Comparison of ENCODE assay signal across 14 cellular contexts in the genomic region with DNA sequence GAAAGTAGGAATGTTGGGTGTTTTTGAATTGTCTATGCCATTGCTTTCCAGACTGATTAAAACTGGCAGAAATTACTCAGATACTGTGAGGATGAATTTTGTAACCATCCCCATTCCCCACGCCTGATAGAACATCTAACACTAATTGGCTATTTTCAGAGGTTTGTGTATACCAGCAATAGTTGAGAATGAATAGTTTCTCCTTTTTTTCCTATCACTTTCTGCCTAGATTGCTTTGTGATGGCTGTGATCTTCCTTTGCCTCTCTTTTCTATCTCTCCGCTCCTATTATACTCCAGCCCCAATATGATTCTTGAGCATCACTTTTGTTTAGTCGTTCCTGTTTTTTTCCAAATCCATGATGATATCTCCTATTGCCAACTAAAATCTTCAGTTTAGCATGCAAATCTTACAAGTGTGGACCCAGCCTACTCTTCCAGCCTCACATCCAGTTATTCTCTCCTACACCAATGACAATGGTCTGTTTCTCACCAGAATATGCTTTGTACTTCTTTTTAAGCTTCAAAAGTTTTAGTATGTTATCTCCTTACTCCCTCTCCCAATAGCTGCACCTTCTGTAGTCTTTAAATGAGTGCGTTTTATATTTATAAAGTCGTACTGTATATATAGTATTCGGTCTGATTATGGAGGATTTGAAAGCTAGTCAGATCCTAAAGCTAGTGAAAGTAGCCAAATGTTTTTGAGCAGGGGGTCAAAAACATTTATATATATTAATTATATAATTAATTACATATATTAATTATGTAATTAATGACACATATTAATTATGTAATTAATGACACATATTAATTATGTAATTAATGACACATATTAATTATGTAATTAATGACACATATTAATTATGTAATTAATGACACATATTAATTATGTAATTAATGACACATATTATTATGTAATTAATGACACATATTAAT. TPM values are rescaled to one million over a fixed set of nuclear protein-coding genes. Genes with fewer than 3 reads are reported as not detected.
DNase-seq lines count a peak whose midpoint lies in the region; ATAC-seq and TF ChIP-seq lines count a peak whose summit lies in the region.
"Had no signal": no experiment of that assay in that cellular context is flagged by ENCODE, and none has a peak within 500 bp of the region (broad histone marks: within the 10 kb centered on the region; RNA-seq: fewer than 3 reads in every experiment).

No MANE protein-coding gene starts in this region.

- TF ChIP-seq CTCF in astrocyte of the spinal cord (IDR thresholded peaks at IDR 0.05; ENCODE audit: low read depth, low read length) = no peak

- in situ Hi-C loops in astrocyte of the spinal cord (cut with HindIII; ENCODE audit: low sequenced_read_pairs) = no loop called here

- intact Hi-C loops in activated CD4-positive, alpha-beta T cell treated with anti-CD3 and anti-CD28 coated beads for 36 hours (cut with DNase I, micrococcal nuclease) = loop anchor here in 1 of 2 experiments (2.0 kb wide), 1 partner anchor 25 kb away; a partner anchor contains a TSS

- POLR2A ChIA-PET in activated CD4-positive, alpha-beta T cell treated with anti-CD3 and anti-CD28 coated beads for 36 hours (lab: Charles Lee) = no interaction called here
- POLR2A ChIA-PET in activated CD4-positive, alpha-beta T cell treated with anti-CD3 and anti-CD28 coated beads, Interleukin-2, amount 10 ng/mL, durations not matched to agents 7 days and 5 days (lab: Charles Lee) = no interaction called here

- no peaks in the 10 kb centered on the region for H3K4me1 Mint-ChIP-seq in activated CD4-positive, alpha-beta T cell treated with anti-CD3 and anti-CD28 coated beads for 36 hours
- no peaks in the 10 kb centered on the region for H3K4me1 Mint-ChIP-seq in activated CD4-positive, alpha-beta T cell treated with anti-CD3 and anti-CD28 coated beads, Interleukin-2, amount 10 ng/mL, durations not matched to agents 7 days and 5 days
- H3K4me1 Mint-ChIP-seq in stimulated activated naive B cell treated with anti-CD40 and anti-IgM and Interleukin-4, amounts not matched to agents 10 μg/mL and 1 μg/mL and 100 μg/mL, for 72 hours = no peaks in the 10 kb centered on the region
- H3K4me1 Mint-ChIP-seq: immature natural killer cell had no signal

- H3K36me3 Mint-ChIP-seq in activated CD4-positive, alpha-beta T cell treated with anti-CD3 and anti-CD28 coated beads for 36 hours (ENCODE audit: low read depth) = no peaks in the 10 kb centered on the region
- no peaks in the 10 kb centered on the region for H3K36me3 Mint-ChIP-seq in activated CD4-positive, alpha-beta T cell treated with anti-CD3 and anti-CD28 coated beads, Interleukin-2, amount 10 ng/mL, durations not matched to agents 7 days and 5 days (ENCODE audit: low read depth)
- no peaks in the 10 kb centered on the region for H3K36me3 Mint-ChIP-seq in stimulated activated naive B cell treated with anti-CD40 and anti-IgM and Interleukin-4, amounts not matched to agents 10 μg/mL and 1 μg/mL and 100 μg/mL, for 72 hours
- H3K36me3 Mint-ChIP-seq: immature natural killer cell had no signal

- peaks cover 6% of the 10 kb centered on the region for H3K9me3 Mint-ChIP-seq in activated CD4-positive, alpha-beta T cell treated with anti-CD3 and anti-CD28 coated beads for 36 hours (ENCODE audit: low read depth)
- H3K9me3 Mint-ChIP-seq in activated CD4-positive, alpha-beta T cell treated with anti-CD3 and anti-CD28 coated beads, Interleukin-2, amount 10 ng/mL, durations not matched to agents 7 days and 5 days = peaks cover 8% of the 10 kb centered on the region
- H3K9me3 Mint-ChIP-seq in stimulated activated naive B cell treated with anti-CD40 and anti-IgM and Interleukin-4, amounts not matched to agents 10 μg/mL and 1 μg/mL and 100 μg/mL, for 72 hours = peaks cover 0 to 6% of the 10 kb centered on the region in 2 donors

- CTCF ChIA-PET in activated CD4-positive, alpha-beta T cell treated with anti-CD3 and anti-CD28 coated beads for 36 hours (lab: Charles Lee) = interaction anchor here (0.6 to 1.4 kb wide), 2 partner anchors 23 to 275 kb away, joined by 3 read pairs; no protein-coding TSS in a partner anchor
- CTCF ChIA-PET in activated CD4-positive, alpha-beta T cell treated with anti-CD3 and anti-CD28 coated beads, Interleukin-2, amount 10 ng/mL, durations not matched to agents 7 days and 5 days (lab: Charles Lee) = no interaction called here

- ATAC-seq in activated CD4-positive, alpha-beta T cell treated with anti-CD3 and anti-CD28 coated beads for 36 hours = peak; percentile 58
- peak; percentile 22 to 33 for ATAC-seq in stimulated activated naive B cell treated with anti-CD40 and anti-IgM and Interleukin-4, amounts not matched to agents 10 μg/mL and 1 μg/mL and 100 μg/mL, for 72 hours (replicated peaks)
- no peak for ATAC-seq in GM21423 (IDR thresholded peaks at IDR 0.05; ENCODE audit: unreplicated experiment)
- no peak for ATAC-seq in GM21515 (IDR thresholded peaks at IDR 0.05; ENCODE audit: unreplicated experiment)
- ATAC-seq: foreskin keratinocyte had no signal

- no peak for DNase-seq in activated CD4-positive, alpha-beta T cell treated with anti-CD3 and anti-CD28 coated beads for 36 hours
- DNase-seq in activated CD4-positive, alpha-beta T cell treated with anti-CD3 and anti-CD28 coated beads, Interleukin-2, amount 10 ng/mL, durations not matched to agents 7 days and 5 days = no peak
- DNase-seq in NCI-H69 (lab: John Stamatoyannopoulos, UW) (peak; percentile 14), astrocyte of the spinal cord (ENCODE audit: low read depth, low spot score) (peak; percentile 16)
- no peak for DNase-seq in stimulated activated naive B cell treated with anti-CD40 and anti-IgM and Interleukin-4, amounts not matched to agents 10 μg/mL and 1 μg/mL and 100 μg/mL, for 72 hours
- DNase-seq in stimulated activated CD4-positive, alpha-beta T cell treated with anti-CD3 and anti-CD28 coated beads, Interleukin-2, amount 100 ng/mL, for 48 hours = no peak
- DNase-seq: activated CD4-positive, CD25-positive, alpha-beta regulatory T cell; effector CD4-positive, alpha-beta T cell; foreskin keratinocyte; Right ventricle myocardium superior had no signal

- H3K27ac Mint-ChIP-seq in activated CD4-positive, alpha-beta T cell treated with anti-CD3 and anti-CD28 coated beads for 36 hours = peak overlapping the region; percentile 1
- no peak overlapping the region for H3K27ac Mint-ChIP-seq in activated CD4-positive, alpha-beta T cell treated with anti-CD3 and anti-CD28 coated beads, Interleukin-2, amount 10 ng/mL, durations not matched to agents 7 days and 5 days
- H3K27ac Mint-ChIP-seq in stimulated activated naive B cell treated with anti-CD40 and anti-IgM and Interleukin-4, amounts not matched to agents 10 μg/mL and 1 μg/mL and 100 μg/mL, for 72 hours = no peak overlapping the region

- no peak overlapping the region for H3K4me3 ChIP-seq in astrocyte of the spinal cord (ENCODE audit: low read depth, low read length)
- H3K4me3 ChIP-seq: prostate gland had no signal

- H3K4me3 Mint-ChIP-seq in activated CD4-positive, alpha-beta T cell treated with anti-CD3 and anti-CD28 coated beads for 36 hours = no peak overlapping the region
- no peak overlapping the region for H3K4me3 Mint-ChIP-seq in activated CD4-positive, alpha-beta T cell treated with anti-CD3 and anti-CD28 coated beads, Interleukin-2, amount 10 ng/mL, durations not matched to agents 7 days and 5 days
- H3K4me3 Mint-ChIP-seq in stimulated activated naive B cell treated with anti-CD40 and anti-IgM and Interleukin-4, amounts not matched to agents 10 μg/mL and 1 μg/mL and 100 μg/mL, for 72 hours = no peak overlapping the region
- H3K4me3 Mint-ChIP-seq: immature natural killer cell had no signal

- H3K27me3 Mint-ChIP-seq in activated CD4-positive, alpha-beta T cell treated with anti-CD3 and anti-CD28 coated beads for 36 hours = no peaks in the 10 kb centered on the region
- no peaks in the 10 kb centered on the region for H3K27me3 Mint-ChIP-seq in activated CD4-positive, alpha-beta T cell treated with anti-CD3 and anti-CD28 coated beads, Interleukin-2, amount 10 ng/mL, durations not matched to agents 7 days and 5 days
- H3K27me3 Mint-ChIP-seq in stimulated activated naive B cell treated with anti-CD40 and anti-IgM and Interleukin-4, amounts not matched to agents 10 μg/mL and 1 μg/mL and 100 μg/mL, for 72 hours = no peaks in the 10 kb centered on the region

RNA-seq across cellular contexts. Expression of a gene that starts 25.2 kb away (rescaled TPM):
- total RNA-seq in activated CD4-positive, alpha-beta T cell treated with anti-CD3 and anti-CD28 coated beads for 36 hours = 1 to 10 TPM; 6.4 to 6.7 TPM
- 10 to 100 TPM; 10.8 to 11.0 TPM for total RNA-seq in activated CD4-positive, alpha-beta T cell treated with anti-CD3 and anti-CD28 coated beads, Interleukin-2, amount 10 ng/mL, durations not matched to agents 7 days and 5 days

Comparison
In these comparisons a context has a peak if more than half of its experiments do, and no peak if none do; other contexts are left out.
1. ATAC-seq: peak in activated CD4-positive, alpha-beta T cell treated with anti-CD3 and anti-CD28 coated beads for 36 hours (single experiment) and stimulated activated naive B cell treated with anti-CD40 and anti-IgM and Interleukin-4, amounts not matched to agents 10 μg/mL and 1 μg/mL and 100 μg/mL, for 72 hours (2 of 2); none in GM21423 (single experiment) and GM21515 (single experiment).
2. DNase-seq: peak in NCI-H69 (single experiment) and astrocyte of the spinal cord (single experiment); none in activated CD4-positive, alpha-beta T cell treated with anti-CD3 and anti-CD28 coated beads for 36 hours (single experiment), activated CD4-positive, alpha-beta T cell treated with anti-CD3 and anti-CD28 coated beads, Interleukin-2, amount 10 ng/mL, durations not matched to agents 7 days and 5 days (single experiment), stimulated activated naive B cell treated with anti-CD40 and anti-IgM and Interleukin-4, amounts not matched to agents 10 μg/mL and 1 μg/mL and 100 μg/mL, for 72 hours (single experiment) and stimulated activated CD4-positive, alpha-beta T cell treated with anti-CD3 and anti-CD28 coated beads, Interleukin-2, amount 100 ng/mL, for 48 hours (0 of 2).